Comparison of ENCODE assay signal across 9 cellular contexts in the genomic region with DNA sequence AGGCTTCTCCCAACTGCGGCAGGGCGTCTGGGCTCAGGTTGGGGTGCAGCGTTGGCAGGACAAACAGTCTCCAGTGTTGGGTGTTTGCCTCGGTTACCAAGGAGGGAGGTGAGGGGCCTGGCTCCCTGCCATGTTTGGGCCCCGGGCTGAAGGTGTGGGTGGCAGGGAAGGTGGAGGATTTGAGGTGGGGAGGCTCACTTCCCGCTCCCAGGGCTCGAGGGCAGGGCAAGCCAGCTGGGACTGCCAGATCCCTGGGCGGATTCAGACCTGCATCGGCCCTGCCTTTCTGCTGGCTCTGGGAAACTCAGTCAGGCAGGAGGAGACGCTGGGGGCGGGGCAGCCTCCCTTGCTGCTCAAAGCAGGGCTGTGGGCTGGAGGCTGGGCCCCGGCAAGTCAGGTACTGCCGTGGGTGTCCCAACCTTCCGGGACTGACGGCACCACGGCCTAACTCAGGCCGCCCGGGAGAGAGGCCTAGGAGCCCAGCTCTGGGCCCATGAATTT. TPM values are rescaled to one million over a fixed set of nuclear protein-coding genes. Genes with fewer than 3 reads are reported as not detected.
DNase-seq lines count a peak whose midpoint lies in the region; ATAC-seq and TF ChIP-seq lines count a peak whose summit lies in the region.
"Had no signal": no experiment of that assay in that cellular context is flagged by ENCODE, and none has a peak within 500 bp of the region (broad histone marks: within the 10 kb centered on the region; RNA-seq: fewer than 3 reads in every experiment).

No MANE protein-coding gene starts in this region.

- no peak overlapping the region for H3K4me3 Mint-ChIP-seq in type B pancreatic cell
- H3K4me3 Mint-ChIP-seq: neural crest cell had no signal

- peak overlapping the region; percentile 98 for H3K27ac Mint-ChIP-seq in type B pancreatic cell

- no peaks in the 10 kb centered on the region for H3K27me3 Mint-ChIP-seq in type B pancreatic cell

- no peak for ATAC-seq in GM19328 (IDR thresholded peaks at IDR 0.05; ENCODE audit: unreplicated experiment)

- H3K9me3 Mint-ChIP-seq in type B pancreatic cell: no peaks in the 10 kb centered on the region
- H3K9me3 Mint-ChIP-seq: neural crest cell had no signal

- peak; percentile 55 for DNase-seq in NCI-H69 (lab: John Stamatoyannopoulos, UW)
- DNase-seq in islet precursor cell: peak; percentile 96
- peak; percentile 84 for DNase-seq in type B pancreatic cell (ENCODE audit: extremely low spot score, unreplicated experiment)
- no peak for DNase-seq in NCI-H2029 treated with DMSO at 0.1 percent for 48 hours (lab: John Stamatoyannopoulos, UW)
- DNase-seq in NCI-H187 treated with DMSO at 0.1 percent for 48 hours (lab: John Stamatoyannopoulos, UW): no peak
- DNase-seq: activated effector memory CD4-positive, alpha-beta T cell treated with Interleukin-2 at 50 U/mL for 16 hours had no signal

- H3K4me1 Mint-ChIP-seq in type B pancreatic cell (ENCODE audit: unreplicated experiment): peaks cover 9% of the 10 kb centered on the region
- H3K4me1 Mint-ChIP-seq: neural crest cell had no signal

- TF ChIP-seq CTCF in type B pancreatic cell (conservative IDR thresholded peaks at IDR 0.05): no peak

- H3K36me3 Mint-ChIP-seq in type B pancreatic cell: no peaks in the 10 kb centered on the region

RNA-seq across cellular contexts. Expression of a gene that starts 31.3 kb away (rescaled TPM):
- total RNA-seq in type B pancreatic cell (ENCODE audit: low replicate concordance): 512 and 3,327 TPM in 2 replicates
- total RNA-seq: neural crest cell had no signal

RNA-seq across cellular contexts. Expression of a gene that starts 33.0 kb away (rescaled TPM):
- 677 and 972 TPM in 2 replicates for total RNA-seq in type B pancreatic cell (ENCODE audit: low replicate concordance)

RNA-seq across cellular contexts. Expression of a gene that starts 43.1 kb away (rescaled TPM):
- total RNA-seq in type B pancreatic cell (ENCODE audit: low replicate concordance): 1.5 and 9.2 TPM in 2 replicates
- total RNA-seq: neural crest cell had no signal

RNA-seq across cellular contexts. Expression of a gene that starts 56.5 kb away (rescaled TPM):
- 119 and 193 TPM in 2 replicates for total RNA-seq in type B pancreatic cell (ENCODE audit: low replicate concordance)
- total RNA-seq: neural crest cell, SJSA1 had no signal

Comparison
In these comparisons a context has a peak if more than half of its experiments do, and no peak if none do; other contexts are left out.
1. DNase-seq: peak in NCI-H69 (single experiment), islet precursor cell (single experiment) and type B pancreatic cell (single experiment); none in NCI-H2029 treated with DMSO at 0.1 percent for 48 hours (single experiment) and NCI-H187 treated with DMSO at 0.1 percent for 48 hours (single experiment).